1 cellular context compared by ENCODE assay signal in genomic region chr9:79606529-79606928, GRCh38. TPM values are rescaled to one million over a fixed set of nuclear protein-coding genes. Genes with fewer than 3 reads are reported as not detected.
"Had no signal": no experiment of that assay in that cellular context is flagged by ENCODE, and none has a peak within 500 bp of the region (broad histone marks: within the 10 kb centered on the region; RNA-seq: fewer than 3 reads in every experiment).

No MANE protein-coding gene starts in this region.

RNA-seq across cellular contexts. Expression of gene TLE4, which starts 34.8 kb away (rescaled TPM):
- total RNA-seq: PC-9 had no signal
